30 cellular contexts compared by ENCODE assay signal in the genomic region with DNA sequence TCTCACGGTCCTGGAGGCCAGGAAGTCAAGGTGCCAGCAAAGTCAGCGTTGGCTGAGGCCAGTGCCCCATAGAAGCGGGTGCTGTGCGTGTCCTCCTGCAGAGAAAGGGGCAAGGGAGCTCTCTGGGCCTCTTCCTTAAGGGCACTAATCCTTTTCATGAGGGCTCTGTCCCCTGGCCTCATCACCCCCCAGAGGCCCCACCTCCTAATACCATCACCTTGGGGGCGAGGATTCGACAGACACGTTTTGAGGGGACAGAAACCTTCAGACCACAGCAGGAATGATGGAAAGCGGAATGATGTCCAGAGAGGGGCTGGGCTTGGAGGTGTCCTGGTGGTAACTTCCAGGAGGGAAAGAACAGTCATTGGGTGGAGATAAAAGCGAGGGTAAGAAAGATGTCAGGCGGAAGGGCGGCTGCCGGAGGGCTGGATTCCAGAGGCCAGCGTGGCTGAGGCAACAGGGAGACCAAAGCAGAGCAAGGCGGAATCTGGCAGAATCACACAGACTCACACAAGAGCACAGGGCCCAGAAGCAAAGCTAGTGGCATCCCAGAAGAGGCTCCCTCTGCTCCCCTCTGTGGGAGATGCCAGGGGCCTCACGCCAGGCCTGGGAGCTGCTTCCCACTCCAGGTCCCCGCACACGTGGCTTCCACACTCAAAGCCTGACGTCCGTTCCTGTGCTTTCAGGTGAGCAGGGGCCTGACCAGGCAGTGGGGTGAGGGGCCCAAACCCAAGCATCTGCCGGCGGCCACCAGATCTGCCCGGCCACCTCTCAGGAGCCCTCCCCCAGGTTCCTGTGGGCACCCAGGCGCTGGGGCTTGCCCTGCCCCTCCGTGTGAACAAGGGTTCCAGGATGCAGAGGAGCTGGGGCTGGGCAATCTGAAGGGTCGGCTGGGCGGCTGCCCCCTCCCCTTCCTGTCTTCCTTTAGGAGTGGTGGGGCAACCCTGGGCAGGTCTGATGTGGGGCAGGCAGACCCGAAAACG.
"Had no signal": no experiment of that assay in that cellular context is flagged by ENCODE, and none has a peak within 500 bp of the region (broad histone marks: within the 10 kb centered on the region; RNA-seq: fewer than 3 reads in every experiment).

No MANE protein-coding gene starts in this region.

- H3K36me3 ChIP-seq: ascending aorta, MG63 had no signal

- H3K9me3 ChIP-seq: ascending aorta, body of pancreas, MG63 had no signal

- H3K4me1 Mint-ChIP-seq: activated CD4-positive, alpha-beta memory T cell treated with anti-CD3 and anti-CD28 coated beads, Interleukin-2, amount 10 ng/mL, durations not matched to agents 7 days and 5 days; activated CD4-positive, alpha-beta T cell treated with anti-CD3 and anti-CD28 coated beads for 36 hours; activated naive CD4-positive, alpha-beta T cell treated with anti-CD3 and anti-CD28 coated beads, Interleukin-2, amount 50 U/mL, for 24 hours; central memory CD8-positive, alpha-beta T cell; T-cell had no signal

- H3K9me3 Mint-ChIP-seq: activated CD4-positive, alpha-beta memory T cell treated with anti-CD3 and anti-CD28 coated beads, Interleukin-2, amount 10 ng/mL, durations not matched to agents 7 days and 5 days; activated naive CD4-positive, alpha-beta T cell treated with anti-CD3 and anti-CD28 coated beads, Interleukin-2, amount 50 U/mL, for 24 hours; activated T-cell treated with anti-CD3 and anti-CD28 coated beads, Interleukin-2, amount 50 U/mL, for 72 hours; activated T-helper 2 cell treated with anti-CD3 and anti-CD28 coated beads, Interferon-gamma antibody, Interleukin-2, Interleukin-4, amounts not matched to agents 10 μg/mL and 5 μg/mL and 100 μg/mL, durations not matched to agents 14 hours and 24 hours and 36 hours; central memory CD8-positive, alpha-beta T cell; T-cell had no signal

- H3K27me3 ChIP-seq: ascending aorta, body of pancreas, MG63 had no signal

- H3K4me3 ChIP-seq: ascending aorta, body of pancreas, MG63, SK-N-MC had no signal

- H3K36me3 Mint-ChIP-seq: activated naive CD4-positive, alpha-beta T cell treated with anti-CD3 and anti-CD28 coated beads, Interleukin-2, amount 50 U/mL, for 24 hours; T-cell had no signal

- DNase-seq: activated CD4-positive, alpha-beta memory T cell treated with anti-CD3 and anti-CD28 coated beads, Interleukin-2, amount 10 ng/mL, durations not matched to agents 7 days and 5 days; activated CD4-positive, alpha-beta T cell treated with anti-CD3 and anti-CD28 coated beads for 36 hours; activated CD4-positive, alpha-beta T cell treated with anti-CD3 and anti-CD28 coated beads, Interleukin-2, amount 50 U/mL, for 1 hour; activated CD8-positive, alpha-beta memory T cell treated with anti-CD3 and anti-CD28 coated beads, Interleukin-2, amount 50 U/mL, for 4 hours; activated naive CD4-positive, alpha-beta T cell; activated T-cell treated with anti-CD3 and anti-CD28 coated beads, Interleukin-2, amount 50 U/mL, for 72 hours; body of pancreas; MG63; MV-4-11; NCI-H1092 treated with DMSO at 0.1 percent for 48 hours; NCI-H1436; NCI-H1694 treated with DMSO at 0.1 percent for 48 hours; NCI-H2029 treated with DMSO at 0.1 percent for 48 hours; NCI-H345; NCI-H510A; NCI-H526 treated with DMSO at 0.1 percent for 48 hours; NK-92 treated with Interleukin-12 subunit alpha and Interleukin-12 subunit beta, amount 100 ng/mL, for 24 hours; OCI-M1; RPMI8226; T-helper 2 cell; T1000 had no signal

- H3K27ac Mint-ChIP-seq: activated CD4-positive, alpha-beta memory T cell treated with anti-CD3 and anti-CD28 coated beads, Interleukin-2, amount 10 ng/mL, durations not matched to agents 7 days and 5 days; activated CD4-positive, alpha-beta T cell treated with anti-CD3 and anti-CD28 coated beads for 36 hours; activated naive CD4-positive, alpha-beta T cell treated with anti-CD3 and anti-CD28 coated beads, Interleukin-2, amount 50 U/mL, for 24 hours; activated T-cell treated with anti-CD3 and anti-CD28 coated beads, Interleukin-2, amount 50 U/mL, for 72 hours; activated T-helper 2 cell treated with anti-CD3 and anti-CD28 coated beads, Interferon-gamma antibody, Interleukin-2, Interleukin-4, amounts not matched to agents 10 μg/mL and 5 μg/mL and 100 μg/mL, durations not matched to agents 14 hours and 24 hours and 36 hours; T-cell had no signal

- H3K4me1 ChIP-seq: ascending aorta, body of pancreas had no signal

- H3K4me3 Mint-ChIP-seq: activated CD4-positive, alpha-beta memory T cell treated with anti-CD3 and anti-CD28 coated beads, Interleukin-2, amount 10 ng/mL, durations not matched to agents 7 days and 5 days; activated CD4-positive, alpha-beta T cell treated with anti-CD3 and anti-CD28 coated beads for 36 hours; activated naive CD4-positive, alpha-beta T cell treated with anti-CD3 and anti-CD28 coated beads, Interleukin-2, amount 50 U/mL, for 24 hours; activated T-cell treated with anti-CD3 and anti-CD28 coated beads, Interleukin-2, amount 50 U/mL, for 72 hours; central memory CD8-positive, alpha-beta T cell; T-cell had no signal

- H3K27ac ChIP-seq: ascending aorta, body of pancreas, VCaP had no signal

- H3K27me3 Mint-ChIP-seq: activated CD4-positive, alpha-beta memory T cell treated with anti-CD3 and anti-CD28 coated beads, Interleukin-2, amount 10 ng/mL, durations not matched to agents 7 days and 5 days had no signal

- ATAC-seq: activated CD4-positive, alpha-beta T cell treated with anti-CD3 and anti-CD28 coated beads for 36 hours; activated T-cell treated with anti-CD3 and anti-CD28 coated beads, Interleukin-2, amount 50 U/mL, for 72 hours; body of pancreas; Panc1; Right ventricle myocardium inferior; T-cell had no signal
